In the genomic region with DNA sequence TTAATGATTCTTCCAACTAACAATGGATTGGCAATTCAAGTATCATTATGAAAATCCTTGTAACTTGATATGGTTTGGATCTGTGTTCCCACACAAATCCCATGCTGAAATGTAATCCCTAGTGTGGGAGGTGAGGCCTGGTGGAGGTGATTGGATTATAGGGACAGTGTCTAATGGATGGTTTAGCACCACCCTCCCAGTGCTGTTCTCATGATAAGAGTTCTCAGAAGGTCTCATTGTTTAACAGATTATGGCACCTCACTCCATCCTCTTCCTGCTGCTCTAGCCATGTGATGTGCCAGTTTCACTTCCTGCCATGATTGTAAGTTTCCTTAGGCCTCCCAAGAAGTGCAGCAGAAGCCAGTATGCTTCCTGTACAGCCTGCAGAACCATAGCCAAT, we compare ENCODE assay signal across 23 cellular contexts.
DNase-seq lines count a peak whose midpoint lies in the region; ATAC-seq, FAIRE-seq and TF ChIP-seq lines count a peak whose summit lies in the region.
"Had no signal": no experiment of that assay in that cellular context is flagged by ENCODE, and none has a peak within 500 bp of the region (broad histone marks: within the 10 kb centered on the region; RNA-seq: fewer than 3 reads in every experiment).

No MANE protein-coding gene starts in this region.

- no peaks in the 10 kb centered on the region for H3K36me3 Mint-ChIP-seq in activated CD4-positive, alpha-beta T cell treated with anti-CD3 and anti-CD28 coated beads for 36 hours (ENCODE audit: low read depth)
- H3K36me3 Mint-ChIP-seq: activated naive CD8-positive, alpha-beta T cell treated with anti-CD3 and anti-CD28 coated beads, Interleukin-2, amount 10 ng/mL, durations not matched to agents 7 days and 5 days had no signal

- no peak overlapping the region for H3K4me3 Mint-ChIP-seq in activated CD4-positive, alpha-beta T cell treated with anti-CD3 and anti-CD28 coated beads for 36 hours
- H3K4me3 Mint-ChIP-seq: activated naive CD8-positive, alpha-beta T cell treated with anti-CD3 and anti-CD28 coated beads, Interleukin-2, amount 10 ng/mL, durations not matched to agents 7 days and 5 days; effector memory CD8-positive, alpha-beta T cell had no signal

- CTCF ChIA-PET in activated CD4-positive, alpha-beta T cell treated with anti-CD3 and anti-CD28 coated beads for 36 hours (lab: Charles Lee), result no interaction called here

- no peak for ATAC-seq in HG02973 (IDR thresholded peaks at IDR 0.05; ENCODE audit: unreplicated experiment)
- no peak for ATAC-seq in activated CD4-positive, alpha-beta T cell treated with anti-CD3 and anti-CD28 coated beads for 36 hours
- ATAC-seq: effector memory CD8-positive, alpha-beta T cell; esophagus mucosa; foreskin keratinocyte; left cardiac atrium had no signal

- no peak for FAIRE-seq in GM12891 (lab: Jason Lieb, UNC)
- FAIRE-seq: astrocyte, GM12892 had no signal

- intact Hi-C loops in activated CD4-positive, alpha-beta T cell treated with anti-CD3 and anti-CD28 coated beads for 36 hours (cut with DNase I, micrococcal nuclease), result no loop called here

- H3K27ac Mint-ChIP-seq in activated CD4-positive, alpha-beta T cell treated with anti-CD3 and anti-CD28 coated beads for 36 hours, result no peak overlapping the region
- H3K27ac Mint-ChIP-seq: activated naive CD8-positive, alpha-beta T cell treated with anti-CD3 and anti-CD28 coated beads, Interleukin-2, amount 10 ng/mL, durations not matched to agents 7 days and 5 days; effector memory CD8-positive, alpha-beta T cell had no signal

- POLR2A ChIA-PET in activated CD4-positive, alpha-beta T cell treated with anti-CD3 and anti-CD28 coated beads for 36 hours (lab: Charles Lee), result no interaction called here

- no peaks in the 10 kb centered on the region for H3K27me3 Mint-ChIP-seq in activated CD4-positive, alpha-beta T cell treated with anti-CD3 and anti-CD28 coated beads for 36 hours
- H3K27me3 Mint-ChIP-seq: activated naive CD8-positive, alpha-beta T cell treated with anti-CD3 and anti-CD28 coated beads, Interleukin-2, amount 10 ng/mL, durations not matched to agents 7 days and 5 days; effector memory CD8-positive, alpha-beta T cell had no signal

- no peak for DNase-seq in GM12891 (ENCODE audit: insufficient read length, low spot score)
- DNase-seq in MV-4-11 (lab: John Stamatoyannopoulos, UW), result peak; percentile 40
- peak; percentile 18 for DNase-seq in SK-MEL-5 (ENCODE audit: low read depth, low spot score)
- peak; percentile 7 for DNase-seq in iPS-NIHi11 (ENCODE audit: low spot score)
- no peak for DNase-seq in AG20443 (ENCODE audit: low spot score)
- DNase-seq in activated CD4-positive, alpha-beta T cell treated with anti-CD3 and anti-CD28 coated beads for 36 hours, result no peak
- DNase-seq: activated CD4-positive, alpha-beta T cell treated with anti-CD3 and anti-CD28 coated beads for 4 hours; activated effector memory CD4-positive, alpha-beta T cell treated with Interleukin-2 at 50 U/mL for 16 hours; activated naive CD8-positive, alpha-beta T cell treated with anti-CD3 and anti-CD28 coated beads, Interleukin-2, amount 10 ng/mL, durations not matched to agents 7 days and 5 days; cortex of kidney; effector memory CD8-positive, alpha-beta T cell; foreskin keratinocyte; IMR-90; left cardiac atrium; NCI-H1417; NCI-H2107; NCI-H510A treated with DMSO at 0.1 percent for 48 hours; RPMI8226; stimulated activated CD4-positive, alpha-beta T cell treated with anti-CD3 and anti-CD28 coated beads, Interleukin-1b, Interleukin-23, amount 100 ng/mL, for 48 hours had no signal

- TF ChIP-seq POLR2A in GM12891 (IDR thresholded peaks at IDR 0.05; ENCODE audit: low read depth, low read length), result no peak

- no peaks in the 10 kb centered on the region for H3K4me1 Mint-ChIP-seq in activated CD4-positive, alpha-beta T cell treated with anti-CD3 and anti-CD28 coated beads for 36 hours
- H3K4me1 Mint-ChIP-seq: activated naive CD8-positive, alpha-beta T cell treated with anti-CD3 and anti-CD28 coated beads, Interleukin-2, amount 10 ng/mL, durations not matched to agents 7 days and 5 days had no signal

- in situ Hi-C loops in SK-MEL-5 (cut with HindIII; ENCODE audit: low pct_unique_long_range_greater_than_20kb, low sequenced_read_pairs), result no loop called here

- H3K9me3 Mint-ChIP-seq in activated CD4-positive, alpha-beta T cell treated with anti-CD3 and anti-CD28 coated beads for 36 hours (ENCODE audit: low read depth), result peaks cover 4% of the 10 kb centered on the region
- H3K9me3 Mint-ChIP-seq: activated naive CD8-positive, alpha-beta T cell treated with anti-CD3 and anti-CD28 coated beads, Interleukin-2, amount 10 ng/mL, durations not matched to agents 7 days and 5 days had no signal

TF ChIP-seq in GM12891, 5 proteins besides CTCF, POLR2A, EP300 and RAD21:
- no peak for TF ChIP-seq POLR2AphosphoS5 (IDR thresholded peaks at IDR 0.05; ENCODE audit: low read depth, low read length)
- TF ChIP-seq SPI1 (IDR thresholded peaks at IDR 0.05; ENCODE audit: low read depth, low read length), result peak; percentile 35; the same call in 1 of the 2 replicates
- no peak for TF ChIP-seq PAX5 (IDR thresholded peaks at IDR 0.05; ENCODE audit: insufficient read depth, low read length, severe bottlenecking)
- no peak for TF ChIP-seq POU2F2 (IDR thresholded peaks at IDR 0.05; ENCODE audit: low read depth, low read length)
- TF ChIP-seq TAF1 (IDR thresholded peaks at IDR 0.05; ENCODE audit: low read depth, low read length), result no peak

Comparison
In these comparisons a context has a peak if more than half of its experiments do, and no peak if none do; other contexts are left out.
1. DNase-seq: peak in MV-4-11 (single experiment), SK-MEL-5 (single experiment) and iPS-NIHi11 (single experiment); none in GM12891 (single experiment), AG20443 (single experiment) and activated CD4-positive, alpha-beta T cell treated with anti-CD3 and anti-CD28 coated beads for 36 hours (single experiment).